ENCODE assay signal across 1 cellular context in genomic region chr11:419248-420005, GRCh38.
TF ChIP-seq lines count a peak whose summit lies in the region.

No MANE protein-coding gene starts in this region.

TF ChIP-seq in GM12878, 131 proteins besides CTCF, POLR2A, EP300 and RAD21:
- TF ChIP-seq ATF7 (IDR thresholded peaks at IDR 0.05; ENCODE audit: low read depth) (no peak), HDGF (IDR thresholded peaks at IDR 0.05) (no peak), CHD4 (IDR thresholded peaks at IDR 0.05) (no peak), FOS (IDR thresholded peaks at IDR 0.05; ENCODE audit: borderline replicate concordance, extremely low read depth, insufficient read length) (no peak), BHLHE40 (IDR thresholded peaks at IDR 0.05; ENCODE audit: borderline replicate concordance in 1 of 2, low read depth in 2 of 2, low read length in 1 of 2) (no peak), PAX5 (IDR thresholded peaks at IDR 0.05; ENCODE audit: borderline replicate concordance, low read depth, low read length) (no peak), SP1 (IDR thresholded peaks at IDR 0.05; ENCODE audit: low read depth, low read length) (no peak), NFXL1 (IDR thresholded peaks at IDR 0.05; ENCODE audit: borderline replicate concordance) (no peak), NR2F1 (conservative IDR thresholded peaks at IDR 0.05) (no peak), MTA3 (IDR thresholded peaks at IDR 0.05; ENCODE audit: borderline replicate concordance, low read length) (no peak), ZBTB33 (IDR thresholded peaks at IDR 0.05) (no peak)
